ENCODE assay signal across 8 cellular contexts in genomic region chr9:84261082-84261746, GRCh38.
DNase-seq lines count a peak whose midpoint lies in the region; ATAC-seq and TF ChIP-seq lines count a peak whose summit lies in the region.

No MANE protein-coding gene starts in this region.

- H3K4me1 Mint-ChIP-seq in activated CD4-positive, alpha-beta T cell treated with anti-CD3 and anti-CD28 coated beads, Interleukin-2, amount 10 ng/mL, durations not matched to agents 7 days and 5 days, result peaks cover 10% of the 10 kb centered on the region

- TF ChIP-seq CTCF in GM13977 (IDR thresholded peaks at IDR 0.05; ENCODE audit: extremely low read depth, insufficient read depth, missing control alignments) (peak; percentile 96), lung (IDR thresholded peaks at IDR 0.05; ENCODE audit: control extremely low read depth, extremely low read depth) (peak; percentile 88)

- in situ Hi-C loops in GM13977 (cut with MboI; ENCODE audit: low pct_unique_long_range_greater_than_20kb, low sequenced_read_pairs, unreplicated experiment), result no loop called here

- no peaks in the 10 kb centered on the region for H3K4me1 ChIP-seq in lung (ENCODE audit: control insufficient read depth in 2 of 2, insufficient read depth in 2 of 2, low read length in 2 of 2)

- H3K27ac ChIP-seq in lung (ENCODE audit: low read depth in 1 of 2, low read length in 1 of 2), result no peak overlapping the region

- no peak overlapping the region for H3K4me3 Mint-ChIP-seq in activated CD4-positive, alpha-beta T cell treated with anti-CD3 and anti-CD28 coated beads, Interleukin-2, amount 10 ng/mL, durations not matched to agents 7 days and 5 days

- POLR2A ChIA-PET in activated CD4-positive, alpha-beta T cell treated with anti-CD3 and anti-CD28 coated beads, Interleukin-2, amount 10 ng/mL, durations not matched to agents 7 days and 5 days (lab: Charles Lee), result interaction anchor here (0.9 kb wide), 1 partner anchor 33 kb away, joined by 4 read pairs; no protein-coding TSS in a partner anchor

- H3K36me3 ChIP-seq in lung (ENCODE audit: control insufficient read depth in 2 of 2, insufficient read depth in 2 of 2, low read length in 2 of 2), result no peaks in the 10 kb centered on the region

- no peaks in the 10 kb centered on the region for H3K36me3 Mint-ChIP-seq in activated CD4-positive, alpha-beta T cell treated with anti-CD3 and anti-CD28 coated beads, Interleukin-2, amount 10 ng/mL, durations not matched to agents 7 days and 5 days (ENCODE audit: low read depth)

- H3K27ac Mint-ChIP-seq in activated CD4-positive, alpha-beta T cell treated with anti-CD3 and anti-CD28 coated beads, Interleukin-2, amount 10 ng/mL, durations not matched to agents 7 days and 5 days, result no peak overlapping the region

- peaks cover 6% of the 10 kb centered on the region for H3K27me3 Mint-ChIP-seq in activated CD4-positive, alpha-beta T cell treated with anti-CD3 and anti-CD28 coated beads, Interleukin-2, amount 10 ng/mL, durations not matched to agents 7 days and 5 days

- CTCF ChIA-PET in activated CD4-positive, alpha-beta T cell treated with anti-CD3 and anti-CD28 coated beads, Interleukin-2, amount 10 ng/mL, durations not matched to agents 7 days and 5 days (lab: Charles Lee), result interaction anchor here (0.6 to 1.6 kb wide), 13 partner anchors 8 to 314 kb away, joined by 3 to 11 read pairs (median 3); no protein-coding TSS in a partner anchor

- WGBS in lung, 2 donors, result 33 to 35% methylated on average over 12 of the region's 12 CpGs

- H3K9me3 Mint-ChIP-seq in activated CD4-positive, alpha-beta T cell treated with anti-CD3 and anti-CD28 coated beads, Interleukin-2, amount 10 ng/mL, durations not matched to agents 7 days and 5 days, result no peaks in the 10 kb centered on the region

- ATAC-seq in HG03378 (IDR thresholded peaks at IDR 0.05; ENCODE audit: unreplicated experiment) (peak; percentile 68), lung (ENCODE audit: insufficient read depth, low FRiP score) (peak; percentile 93)

- H3K4me3 ChIP-seq in lung, result no peak overlapping the region

- no peaks in the 10 kb centered on the region for H3K27me3 ChIP-seq in lung (ENCODE audit: control insufficient read depth, insufficient read depth)

- no peaks in the 10 kb centered on the region for H3K9me3 ChIP-seq in lung (ENCODE audit: control insufficient read depth in 2 of 2, insufficient read depth in 1 of 2, low read length in 1 of 2)

- DNase-seq in A172 (ENCODE audit: low spot score), result peak; percentile 80
- peak; percentile 53 for DNase-seq in GM13977 (ENCODE audit: low spot score)
- DNase-seq in NCI-H446 treated with DMSO at 0.1 percent for 48 hours (lab: John Stamatoyannopoulos, UW), result peak; percentile 22
- peak; percentile 57 for DNase-seq in activated CD4-positive, alpha-beta T cell treated with anti-CD3 and anti-CD28 coated beads, Interleukin-2, amount 10 ng/mL, durations not matched to agents 7 days and 5 days
- DNase-seq in effector CD4-positive, alpha-beta T cell, result peak; percentile 21
- DNase-seq in lung (ENCODE audit: low spot score), result peak; percentile 81
- DNase-seq in stimulated activated CD4-positive, alpha-beta T cell treated with anti-CD3 and anti-CD28 coated beads, TNF-alpha, amount 100 ng/mL, for 48 hours (ENCODE audit: low read depth in 3 of 3), result peak; percentile 15 to 45 (median 19)

Comparison
In these comparisons a context has a peak if more than half of its experiments do, and no peak if none do; other contexts are left out.
1. DNase-seq: peak in every context shown above with its lines; median percentile 81 in lung; 80 in A172; 57 in activated CD4-positive, alpha-beta T cell treated with anti-CD3 and anti-CD28 coated beads, Interleukin-2, amount 10 ng/mL, durations not matched to agents 7 days and 5 days; 53 in GM13977; 22 in NCI-H446 treated with DMSO at 0.1 percent for 48 hours; 21 in effector CD4-positive, alpha-beta T cell; 19 in stimulated activated CD4-positive, alpha-beta T cell treated with anti-CD3 and anti-CD28 coated beads, TNF-alpha, amount 100 ng/mL, for 48 hours.